Comparison of ENCODE assay signal across 15 cellular contexts in the genomic region with DNA sequence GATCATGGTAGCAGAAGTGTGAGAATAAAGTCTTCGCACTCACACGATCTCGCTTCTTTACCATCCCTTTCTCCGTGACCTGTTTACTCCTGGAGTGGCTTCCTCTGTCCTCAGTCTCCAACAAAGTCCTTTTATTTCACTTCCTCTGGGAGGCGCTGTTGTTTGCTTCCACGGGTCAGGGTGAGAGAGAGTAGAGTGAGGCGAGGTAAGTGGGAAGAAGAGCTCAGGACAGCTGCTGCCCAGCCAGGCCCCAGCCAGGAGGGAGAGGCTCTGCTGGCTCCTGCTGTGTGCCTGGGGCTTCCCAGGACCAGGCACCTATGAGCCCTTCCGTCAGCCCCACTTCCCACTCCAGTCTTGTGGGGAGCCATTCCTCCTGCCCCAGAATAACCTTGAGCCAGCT.
DNase-seq lines count a peak whose midpoint lies in the region; ATAC-seq and TF ChIP-seq lines count a peak whose summit lies in the region.
"Had no signal": no experiment of that assay in that cellular context is flagged by ENCODE, and none has a peak within 500 bp of the region (broad histone marks: within the 10 kb centered on the region; RNA-seq: fewer than 3 reads in every experiment).

No MANE protein-coding gene starts in this region.

- no peaks in the 10 kb centered on the region for H3K9me3 Mint-ChIP-seq in activated CD4-positive, alpha-beta T cell treated with anti-CD3 and anti-CD28 coated beads, Interleukin-2, amount 10 ng/mL, durations not matched to agents 7 days and 5 days
- H3K9me3 Mint-ChIP-seq in stimulated activated effector memory CD8-positive, alpha-beta T cell treated with anti-CD3 and anti-CD28 coated beads, Interleukin-12 subunit alpha, Interleukin-12 subunit beta, amount 100 ng/mL, for 72 hours = no peaks in the 10 kb centered on the region
- H3K9me3 Mint-ChIP-seq: T-helper 2 cell treated with Interferon-gamma antibody and Interleukin-4, amounts not matched to agents 5 μg/mL and 100 μg/mL, for 36 hours had no signal

- no peaks in the 10 kb centered on the region for H3K4me1 ChIP-seq in Loucy (ENCODE audit: insufficient read depth, low read length, poor library complexity, severe bottlenecking)
- H3K4me1 ChIP-seq: BE2C, gastroesophageal sphincter had no signal

- peak; percentile 58 for TF ChIP-seq CTCF in Loucy (conservative IDR thresholded peaks at IDR 0.05; ENCODE audit: low read length)

- no peaks in the 10 kb centered on the region for H3K36me3 ChIP-seq in Loucy (ENCODE audit: insufficient read depth, low read length)
- H3K36me3 ChIP-seq: BE2C, gastroesophageal sphincter had no signal

- CTCF ChIA-PET in activated CD4-positive, alpha-beta T cell treated with anti-CD3 and anti-CD28 coated beads, Interleukin-2, amount 10 ng/mL, durations not matched to agents 7 days and 5 days (lab: Charles Lee) = interaction anchor here (1.0 to 1.4 kb wide), 2 partner anchors 15 to 18 kb away, joined by 3 to 4 read pairs; no protein-coding TSS in a partner anchor

- H3K27me3 Mint-ChIP-seq in activated CD4-positive, alpha-beta T cell treated with anti-CD3 and anti-CD28 coated beads, Interleukin-2, amount 10 ng/mL, durations not matched to agents 7 days and 5 days = no peaks in the 10 kb centered on the region

- no peaks in the 10 kb centered on the region for H3K9me2 ChIP-seq in Loucy (replicated peaks; ENCODE audit: low read depth, low read length)

- POLR2A ChIA-PET in activated CD4-positive, alpha-beta T cell treated with anti-CD3 and anti-CD28 coated beads, Interleukin-2, amount 10 ng/mL, durations not matched to agents 7 days and 5 days (lab: Charles Lee) = no interaction called here

- H3K9ac ChIP-seq in Loucy (ENCODE audit: low read depth, low read length, poor library complexity, severe bottlenecking) = no peak overlapping the region

- H3K4me3 Mint-ChIP-seq in activated CD4-positive, alpha-beta T cell treated with anti-CD3 and anti-CD28 coated beads, Interleukin-2, amount 10 ng/mL, durations not matched to agents 7 days and 5 days = no peak overlapping the region
- H3K4me3 Mint-ChIP-seq in stimulated activated effector memory CD8-positive, alpha-beta T cell treated with anti-CD3 and anti-CD28 coated beads, Interleukin-12 subunit alpha, Interleukin-12 subunit beta, amount 100 ng/mL, for 72 hours = no peak overlapping the region
- H3K4me3 Mint-ChIP-seq: T-helper 2 cell treated with Interferon-gamma antibody and Interleukin-4, amounts not matched to agents 5 μg/mL and 100 μg/mL, for 36 hours had no signal

- no peak overlapping the region for H3K27ac Mint-ChIP-seq in activated CD4-positive, alpha-beta T cell treated with anti-CD3 and anti-CD28 coated beads, Interleukin-2, amount 10 ng/mL, durations not matched to agents 7 days and 5 days
- H3K27ac Mint-ChIP-seq in stimulated activated effector memory CD8-positive, alpha-beta T cell treated with anti-CD3 and anti-CD28 coated beads, Interleukin-12 subunit alpha, Interleukin-12 subunit beta, amount 100 ng/mL, for 72 hours = no peak overlapping the region
- H3K27ac Mint-ChIP-seq: T-helper 2 cell treated with Interferon-gamma antibody and Interleukin-4, amounts not matched to agents 5 μg/mL and 100 μg/mL, for 36 hours had no signal

- no peaks in the 10 kb centered on the region for H3K9me3 ChIP-seq in Loucy (ENCODE audit: insufficient read depth, low read depth, low read length)
- H3K9me3 ChIP-seq: BE2C, gastroesophageal sphincter had no signal

- H3K4me2 ChIP-seq in Loucy (ENCODE audit: low read depth, low read length, poor library complexity, severe bottlenecking) = no peak overlapping the region

- DNase-seq in activated CD4-positive, alpha-beta T cell treated with anti-CD3 and anti-CD28 coated beads, Interleukin-2, amount 10 ng/mL, durations not matched to agents 7 days and 5 days = peak; percentile 12
- DNase-seq in activated CD4-positive, alpha-beta T cell treated with anti-CD3 and anti-CD28 coated beads for 1 hour = no peak
- peak; percentile 4 to 6 for DNase-seq in activated CD4-positive, alpha-beta T cell treated with anti-CD3 and anti-CD28 coated beads, Interleukin-2, amount 50 U/mL, for 48 hours
- DNase-seq in stimulated activated effector memory CD8-positive, alpha-beta T cell treated with anti-CD3 and anti-CD28 coated beads, Interleukin-12 subunit alpha, Interleukin-12 subunit beta, amount 100 ng/mL, for 72 hours (ENCODE audit: low spot score in 2 of 2) = peak in 1 of 2 donors; percentile 50
- no peak for DNase-seq in MV-4-11 (lab: John Stamatoyannopoulos, UW)
- DNase-seq: aorta, BE2C, dorsolateral prefrontal cortex, left ventricle myocardium superior, NCI-H1105 had no signal

- no peak overlapping the region for H3K4me3 ChIP-seq in Loucy (ENCODE audit: low read length, poor library complexity, severe bottlenecking)
- H3K4me3 ChIP-seq: dorsolateral prefrontal cortex, gastroesophageal sphincter had no signal

- no peaks in the 10 kb centered on the region for H4K20me1 ChIP-seq in Loucy (ENCODE audit: insufficient read depth, low read length, poor library complexity, severe bottlenecking)

- no peaks in the 10 kb centered on the region for H3F3A ChIP-seq in Loucy (ENCODE audit: low read depth)

- no peaks in the 10 kb centered on the region for H3K79me2 ChIP-seq in Loucy (ENCODE audit: insufficient read depth, low read length)

- no peak overlapping the region for H2AFZ ChIP-seq in Loucy (ENCODE audit: low read length)

- no peaks in the 10 kb centered on the region for H3K4me1 Mint-ChIP-seq in activated CD4-positive, alpha-beta T cell treated with anti-CD3 and anti-CD28 coated beads, Interleukin-2, amount 10 ng/mL, durations not matched to agents 7 days and 5 days
- no peaks in the 10 kb centered on the region for H3K4me1 Mint-ChIP-seq in stimulated activated effector memory CD8-positive, alpha-beta T cell treated with anti-CD3 and anti-CD28 coated beads, Interleukin-12 subunit alpha, Interleukin-12 subunit beta, amount 100 ng/mL, for 72 hours

- H3K27me3 ChIP-seq in Loucy (ENCODE audit: insufficient read depth, low read length, poor library complexity, severe bottlenecking) = no peaks in the 10 kb centered on the region
- H3K27me3 ChIP-seq: BE2C, gastroesophageal sphincter had no signal

- H3K36me3 Mint-ChIP-seq in activated CD4-positive, alpha-beta T cell treated with anti-CD3 and anti-CD28 coated beads, Interleukin-2, amount 10 ng/mL, durations not matched to agents 7 days and 5 days (ENCODE audit: low read depth) = no peaks in the 10 kb centered on the region
- H3K36me3 Mint-ChIP-seq in stimulated activated effector memory CD8-positive, alpha-beta T cell treated with anti-CD3 and anti-CD28 coated beads, Interleukin-12 subunit alpha, Interleukin-12 subunit beta, amount 100 ng/mL, for 72 hours = no peaks in the 10 kb centered on the region

- peak; percentile 42 for ATAC-seq in stimulated activated effector memory CD8-positive, alpha-beta T cell treated with anti-CD3 and anti-CD28 coated beads, Interleukin-12 subunit alpha, Interleukin-12 subunit beta, amount 100 ng/mL, for 72 hours
- ATAC-seq in GM18861 (IDR thresholded peaks at IDR 0.05; ENCODE audit: unreplicated experiment) = no peak
- ATAC-seq in HG02678 (IDR thresholded peaks at IDR 0.05; ENCODE audit: unreplicated experiment) = no peak
- ATAC-seq: gastroesophageal sphincter, left ventricle myocardium superior had no signal

Comparison
In these comparisons a context has a peak if more than half of its experiments do, and no peak if none do; other contexts are left out.
1. DNase-seq: peak in activated CD4-positive, alpha-beta T cell treated with anti-CD3 and anti-CD28 coated beads, Interleukin-2, amount 10 ng/mL, durations not matched to agents 7 days and 5 days (single experiment) and activated CD4-positive, alpha-beta T cell treated with anti-CD3 and anti-CD28 coated beads, Interleukin-2, amount 50 U/mL, for 48 hours (2 of 2); none in activated CD4-positive, alpha-beta T cell treated with anti-CD3 and anti-CD28 coated beads for 1 hour (single experiment) and MV-4-11 (single experiment).